1 cellular context compared by ENCODE assay signal in the genomic region with DNA sequence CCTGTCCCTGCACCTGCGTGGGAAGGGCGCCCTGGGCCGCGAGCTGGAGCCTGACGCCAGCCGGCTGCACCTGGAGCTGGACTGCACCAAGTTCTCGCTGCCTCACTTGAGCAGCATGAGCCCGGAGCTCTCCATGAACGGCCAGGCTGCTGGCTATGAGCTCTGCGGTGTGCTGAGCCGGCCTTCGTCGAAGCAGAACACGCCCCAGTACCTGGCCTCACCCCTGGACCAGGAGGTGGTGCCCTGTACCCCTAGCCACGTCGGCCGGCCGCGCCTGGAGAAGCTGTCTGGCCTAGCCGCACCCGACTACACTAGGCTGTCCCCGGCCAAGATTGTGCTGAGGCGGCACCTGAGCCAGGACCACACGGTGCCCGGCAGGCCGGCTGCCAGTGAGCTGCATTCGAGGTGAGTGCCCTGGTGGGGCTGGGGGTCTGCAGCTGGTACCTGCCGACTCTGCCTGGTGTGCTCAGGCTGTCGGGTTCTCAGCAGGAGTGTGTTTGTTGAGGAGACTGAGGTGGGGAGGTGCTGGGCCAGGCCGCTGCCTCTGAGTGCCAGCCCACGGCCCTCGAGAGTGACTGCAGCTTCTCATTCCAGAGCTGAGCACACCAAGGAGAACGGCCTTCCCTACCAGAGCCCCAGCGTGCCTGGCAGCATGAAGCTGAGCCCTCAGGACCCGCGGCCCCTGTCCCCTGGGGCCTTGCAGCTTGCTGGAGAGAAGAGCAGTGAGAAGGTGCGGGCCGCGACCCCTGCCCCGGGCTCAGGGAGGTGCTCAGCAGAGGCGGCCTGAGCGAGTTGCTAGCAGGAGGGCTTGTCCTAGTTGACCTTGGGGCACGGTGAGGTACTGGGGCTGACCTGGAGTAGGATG.
TF ChIP-seq lines count a peak whose summit lies in the region.

No MANE protein-coding gene starts in this region.

TF ChIP-seq in IMR-90, 13 proteins besides CTCF, POLR2A, EP300 and RAD21:
- TF ChIP-seq, protein P1, sequence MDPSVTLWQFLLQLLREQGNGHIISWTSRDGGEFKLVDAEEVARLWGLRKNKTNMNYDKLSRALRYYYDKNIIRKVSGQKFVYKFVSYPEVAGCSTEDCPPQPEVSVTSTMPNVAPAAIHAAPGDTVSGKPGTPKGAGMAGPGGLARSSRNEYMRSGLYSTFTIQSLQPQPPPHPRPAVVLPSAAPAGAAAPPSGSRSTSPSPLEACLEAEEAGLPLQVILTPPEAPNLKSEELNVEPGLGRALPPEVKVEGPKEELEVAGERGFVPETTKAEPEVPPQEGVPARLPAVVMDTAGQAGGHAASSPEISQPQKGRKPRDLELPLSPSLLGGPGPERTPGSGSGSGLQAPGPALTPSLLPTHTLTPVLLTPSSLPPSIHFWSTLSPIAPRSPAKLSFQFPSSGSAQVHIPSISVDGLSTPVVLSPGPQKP (IDR thresholded peaks at IDR 0.05; ENCODE audit: borderline replicate concordance, low read depth, low read length): no peak
- TF ChIP-seq BHLHE40 (IDR thresholded peaks at IDR 0.05; ENCODE audit: low read depth, low read length): no peak
- no peak for TF ChIP-seq CHD1 (IDR thresholded peaks at IDR 0.05; ENCODE audit: low read depth, low read length)
- no peak for TF ChIP-seq MXI1 (IDR thresholded peaks at IDR 0.05; ENCODE audit: borderline replicate concordance, low read depth, low read length)
- no peak for TF ChIP-seq FOS (IDR thresholded peaks at IDR 0.05; ENCODE audit: low read depth, low read length)
- TF ChIP-seq MAZ (IDR thresholded peaks at IDR 0.05; ENCODE audit: borderline replicate concordance, low read depth, low read length): no peak
- no peak for TF ChIP-seq RCOR1 (IDR thresholded peaks at IDR 0.05; ENCODE audit: insufficient replicate concordance, low read length)
- TF ChIP-seq MAFK (IDR thresholded peaks at IDR 0.05; ENCODE audit: low read depth, low read length): no peak
- no peak for TF ChIP-seq RFX5 (IDR thresholded peaks at IDR 0.05; ENCODE audit: low read depth, low read length)
- no peak for TF ChIP-seq NFE2L2 (IDR thresholded peaks at IDR 0.05; ENCODE audit: low read depth, low read length)
- TF ChIP-seq, protein P2, sequence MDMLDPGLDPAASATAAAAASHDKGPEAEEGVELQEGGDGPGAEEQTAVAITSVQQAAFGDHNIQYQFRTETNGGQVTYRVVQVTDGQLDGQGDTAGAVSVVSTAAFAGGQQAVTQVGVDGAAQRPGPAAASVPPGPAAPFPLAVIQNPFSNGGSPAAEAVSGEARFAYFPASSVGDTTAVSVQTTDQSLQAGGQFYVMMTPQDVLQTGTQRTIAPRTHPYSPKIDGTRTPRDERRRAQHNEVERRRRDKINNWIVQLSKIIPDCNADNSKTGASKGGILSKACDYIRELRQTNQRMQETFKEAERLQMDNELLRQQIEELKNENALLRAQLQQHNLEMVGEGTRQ (IDR thresholded peaks at IDR 0.05; ENCODE audit: low read depth, low read length): no peak
- no peak for TF ChIP-seq CEBPB (IDR thresholded peaks at IDR 0.05; ENCODE audit: low read depth, low read length)
